In the genomic region with DNA sequence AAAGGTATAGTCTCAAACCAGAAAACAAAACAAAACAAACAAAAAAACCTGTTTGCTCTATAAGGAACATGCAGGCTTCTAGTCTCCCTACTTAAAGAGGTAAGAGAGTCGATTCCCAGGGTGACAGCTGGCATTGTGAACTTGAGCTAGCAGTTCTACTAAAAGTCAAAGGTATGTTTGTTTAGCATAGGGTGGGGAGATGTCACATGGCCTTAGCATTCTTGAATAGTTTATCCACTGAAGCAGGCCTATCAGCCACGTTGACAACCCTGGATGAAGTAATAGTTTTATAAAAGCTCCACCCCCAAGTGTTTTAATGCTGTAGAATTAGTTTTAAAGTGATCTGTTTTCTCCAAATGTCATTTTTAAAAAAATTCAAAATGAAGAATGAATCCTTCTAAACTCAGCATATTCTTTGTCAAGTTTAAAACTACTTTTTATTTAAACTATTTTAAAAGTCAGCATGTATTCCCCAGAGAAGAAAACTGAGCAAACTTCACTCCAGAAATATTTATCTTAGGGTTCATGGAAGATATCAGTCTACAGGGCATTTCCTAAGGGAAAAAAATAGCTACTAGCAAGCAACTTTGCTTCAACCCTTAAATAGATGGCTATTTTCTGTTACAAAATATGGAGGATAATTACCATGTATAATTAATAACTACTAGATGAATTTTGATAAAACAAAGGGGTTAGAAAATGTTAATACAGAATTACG, we compare ENCODE assay signal across 11 cellular contexts. TPM values are rescaled to one million over a fixed set of nuclear protein-coding genes. Genes with fewer than 3 reads are reported as not detected.
DNase-seq lines count a peak whose midpoint lies in the region; ATAC-seq and TF ChIP-seq lines count a peak whose summit lies in the region.
"Had no signal": no experiment of that assay in that cellular context is flagged by ENCODE, and none has a peak within 500 bp of the region (broad histone marks: within the 10 kb centered on the region; RNA-seq: fewer than 3 reads in every experiment).

No MANE protein-coding gene starts in this region.

- H3K27ac Mint-ChIP-seq in activated CD8-positive, alpha-beta T cell treated with anti-CD3 and anti-CD28 coated beads for 36 hours, result no peak overlapping the region

- DNase-seq in H4 (ENCODE audit: low spot score) (peak; percentile 35), RWPE2 (ENCODE audit: low spot score) (no peak), heart right ventricle (no peak), COR-L47 (lab: John Stamatoyannopoulos, UW) (no peak), erythroblast (lab: John Stamatoyannopoulos, UW) (no peak)
- DNase-seq in activated CD8-positive, alpha-beta T cell treated with anti-CD3 and anti-CD28 coated beads for 36 hours, result no peak
- DNase-seq: DMS79 treated with DMSO at 0.1 percent for 48 hours, NCI-H1105 had no signal

- H3K27me3 ChIP-seq in RWPE2 (ENCODE audit: insufficient read depth, poor library complexity, severe bottlenecking) (no peaks in the 10 kb centered on the region), heart right ventricle (no peaks in the 10 kb centered on the region), rectal smooth muscle tissue (ENCODE audit: control insufficient read depth, insufficient read depth, low read length) (no peaks in the 10 kb centered on the region)

- ATAC-seq in RWPE2 (ENCODE audit: low read depth), result peak; percentile 90
- ATAC-seq in heart right ventricle, result peak in 7 of 8 donors; percentile 31 to 70 (median 54)
- no peak for ATAC-seq in HG02981 (IDR thresholded peaks at IDR 0.05; ENCODE audit: unreplicated experiment)
- no peak for ATAC-seq in activated CD8-positive, alpha-beta T cell treated with anti-CD3 and anti-CD28 coated beads for 36 hours

- no peaks in the 10 kb centered on the region for H3K9me3 Mint-ChIP-seq in activated CD8-positive, alpha-beta T cell treated with anti-CD3 and anti-CD28 coated beads for 36 hours

- CTCF ChIA-PET in activated CD8-positive, alpha-beta T cell treated with anti-CD3 and anti-CD28 coated beads for 36 hours (lab: Charles Lee), result interaction anchor here (1.4 to 2.1 kb wide), 2 partner anchors 28 to 66 kb away, joined by 5 to 7 read pairs; no protein-coding TSS in a partner anchor

- 17 to 21% methylated on average over 3 of the region's 3 CpGs for WGBS in heart right ventricle, 2 donors

- peaks cover 8% of the 10 kb centered on the region for H3K4me1 Mint-ChIP-seq in activated CD8-positive, alpha-beta T cell treated with anti-CD3 and anti-CD28 coated beads for 36 hours (ENCODE audit: low read depth)

- intact Hi-C loops in heart right ventricle (cut with DNase I), result loop anchor here in 2 of 10 donors (2.0 to 5.0 kb wide), 2 partner anchors 29 to 41 kb away; a partner anchor contains a TSS
- intact Hi-C loops in activated CD8-positive, alpha-beta T cell treated with anti-CD3 and anti-CD28 coated beads for 36 hours (cut with micrococcal nuclease), result no loop called here

- H3K27ac ChIP-seq in RWPE2 (ENCODE audit: poor library complexity, severe bottlenecking), result no peak overlapping the region
- H3K27ac ChIP-seq in heart right ventricle, result peak overlapping the region; percentile 80 to 96 (median 95)
- peak overlapping the region; percentile 8 for H3K27ac ChIP-seq in rectal smooth muscle tissue (ENCODE audit: low read depth, low read length)

- H3K9ac ChIP-seq in rectal smooth muscle tissue (ENCODE audit: low read length), result no peak overlapping the region

- H3K36me3 ChIP-seq in RWPE2 (ENCODE audit: low read depth) (no peaks in the 10 kb centered on the region), heart right ventricle (peaks cover 0 to 35% (median 5%) of the 10 kb centered on the region in 9 donors), rectal smooth muscle tissue (ENCODE audit: control insufficient read depth, insufficient read depth, low read length) (no peaks in the 10 kb centered on the region)

- TF ChIP-seq CTCF in RWPE2 (IDR thresholded peaks at IDR 0.05; ENCODE audit: poor library complexity, severe bottlenecking) (no peak), heart right ventricle (IDR thresholded peaks at IDR 0.05) (no peak)
- no peak for TF ChIP-seq CTCF in activated CD8-positive, alpha-beta T cell treated with anti-CD3 and anti-CD28 coated beads for 36 hours (IDR thresholded peaks at IDR 0.05)

- TF ChIP-seq POLR2A in erythroblast (IDR thresholded peaks at IDR 0.05; ENCODE audit: low read length), result no peak

- no peaks in the 10 kb centered on the region for H3K36me3 Mint-ChIP-seq in activated CD8-positive, alpha-beta T cell treated with anti-CD3 and anti-CD28 coated beads for 36 hours (ENCODE audit: low read depth)

- H3K9me3 ChIP-seq in RWPE2 (ENCODE audit: severe bottlenecking) (no peaks in the 10 kb centered on the region), heart right ventricle (no peaks in the 10 kb centered on the region)

- no peak overlapping the region for H3K4me3 Mint-ChIP-seq in activated CD8-positive, alpha-beta T cell treated with anti-CD3 and anti-CD28 coated beads for 36 hours

- H3K4me1 ChIP-seq in RWPE2 (ENCODE audit: insufficient read depth, poor library complexity, severe bottlenecking) (no peaks in the 10 kb centered on the region), heart right ventricle (peaks cover 0 to 35% (median 16%) of the 10 kb centered on the region in 9 donors), rectal smooth muscle tissue (ENCODE audit: control insufficient read depth, insufficient read depth, low read length) (peaks cover 10% of the 10 kb centered on the region)

- POLR2A ChIA-PET in activated CD8-positive, alpha-beta T cell treated with anti-CD3 and anti-CD28 coated beads for 36 hours (lab: Charles Lee), result no interaction called here

- H3K4me3 ChIP-seq in RWPE2 (ENCODE audit: severe bottlenecking) (no peak overlapping the region), heart right ventricle (peak overlapping the region in 9 of 10 donors; percentile 44 to 65 (median 58)), rectal smooth muscle tissue (ENCODE audit: low read length) (no peak overlapping the region)

- H3K27me3 Mint-ChIP-seq in activated CD8-positive, alpha-beta T cell treated with anti-CD3 and anti-CD28 coated beads for 36 hours, result no peaks in the 10 kb centered on the region

RNA-seq across cellular contexts. Expression of a gene that starts 1.7 kb away (rescaled TPM):
- 0.02 TPM in 1 of 2 replicates, not detected in the other for total RNA-seq in H4 (2014; rRNA removed; shearing (Covaris generic))
- 1,000 to 10,000 TPM in 4 of 10 donors, 100 to 1,000 TPM in 6; 514 to 1,558 (median 939) TPM for total RNA-seq in heart right ventricle
- 100 to 1,000 TPM in 1 of 2 donors, 10 to 100 TPM in 1; 94.4 to 174 TPM for polyA plus RNA-seq in heart right ventricle
- 1 to 10 TPM; 1.0 to 1.3 TPM for total RNA-seq in activated CD8-positive, alpha-beta T cell treated with anti-CD3 and anti-CD28 coated beads for 36 hours
- total RNA-seq: endothelial cell of umbilical vein had no signal

RNA-seq across cellular contexts. Expression of a gene that starts 29.5 kb away (rescaled TPM):
- total RNA-seq in H4 (2014; rRNA removed; shearing (Covaris generic)), result 437 and 447 TPM in 2 replicates
- 1,000 to 10,000 TPM in 9 of 10 donors, 100 to 1,000 TPM in 1; 952 to 8,349 (median 4,124) TPM for total RNA-seq in heart right ventricle
- 1,000 to 10,000 TPM in 1 of 2 donors, 100 to 1,000 TPM in 1; 708 to 3,345 TPM for polyA plus RNA-seq in heart right ventricle
- total RNA-seq in activated CD8-positive, alpha-beta T cell treated with anti-CD3 and anti-CD28 coated beads for 36 hours, result 100 to 1,000 TPM; 405 to 423 TPM

RNA-seq across cellular contexts. Expression of a gene that starts 43.8 kb away (rescaled TPM):
- 460 and 468 TPM in 2 replicates for total RNA-seq in H4 (2014; rRNA removed; shearing (Covaris generic))
- 100 to 1,000 TPM; 153 to 241 (median 190) TPM for total RNA-seq in heart right ventricle
- 100 to 1,000 TPM; 292 to 457 TPM for polyA plus RNA-seq in heart right ventricle
- total RNA-seq in activated CD8-positive, alpha-beta T cell treated with anti-CD3 and anti-CD28 coated beads for 36 hours, result 100 to 1,000 TPM; 243 to 264 TPM

Comparison
In these comparisons a context has a peak if more than half of its experiments do, and no peak if none do; other contexts are left out.
1. ATAC-seq: peak in RWPE2 (single experiment) and heart right ventricle (7 of 8); none in HG02981 (single experiment) and activated CD8-positive, alpha-beta T cell treated with anti-CD3 and anti-CD28 coated beads for 36 hours (single experiment).
2. H3K4me3 ChIP-seq: peak in heart right ventricle (9 of 10); none in RWPE2 (single experiment) and rectal smooth muscle tissue (single experiment).
3. RNA of a gene that starts 1.7 kb away (total RNA-seq): 514 to 1,558 TPM in heart right ventricle; 1.0 to 1.3 TPM in activated CD8-positive, alpha-beta T cell treated with anti-CD3 and anti-CD28 coated beads for 36 hours and 0.02 TPM in H4; every median in the first group is over 100 times any median in the second.